In genomic region chr2:61238221-61238620, GRCh38 we compare ENCODE assay signal across 15 cellular contexts.
A peak's percentile ranks its signal among the peaks of the same experiment; 100 is the strongest.
DNase-seq lines count a peak whose midpoint lies in the region; ATAC-seq, FAIRE-seq and TF ChIP-seq lines count a peak whose summit lies in the region.
"Had no signal": no experiment of that assay in that cellular context is flagged by ENCODE, and none has a peak within 500 bp of the region (broad histone marks: within the 10 kb centered on the region; RNA-seq: fewer than 3 reads in every experiment).

No MANE protein-coding gene starts in this region.

- H3K4me3 ChIP-seq in naive thymus-derived CD4-positive, alpha-beta T cell (ENCODE audit: low read length): no peak overlapping the region
- H3K4me3 ChIP-seq: coronary artery, testis had no signal

- H3K27ac Mint-ChIP-seq in Calu3 (ENCODE audit: unreplicated experiment): peak overlapping the region; percentile 7
- peak overlapping the region; percentile 74 for H3K27ac Mint-ChIP-seq in activated T-helper 2 cell treated with anti-CD3 and anti-CD28 coated beads, Interferon-gamma antibody, Interleukin-2, Interleukin-4, amounts not matched to agents 10 μg/mL and 5 μg/mL and 100 μg/mL, durations not matched to agents 14 hours and 24 hours and 36 hours
- peak overlapping the region; percentile 13 to 94 (median 77) for H3K27ac Mint-ChIP-seq in naive thymus-derived CD4-positive, alpha-beta T cell

- no peak for TF ChIP-seq CTCF in Calu3 (IDR thresholded peaks at IDR 0.05; ENCODE audit: unreplicated experiment)

- no peaks in the 10 kb centered on the region for H3K9me3 ChIP-seq in naive thymus-derived CD4-positive, alpha-beta T cell (ENCODE audit: control insufficient read depth in 2 of 3, low read length in 3 of 3)
- H3K9me3 ChIP-seq: SK-N-SH, testis had no signal

- H3K27me3 ChIP-seq in naive thymus-derived CD4-positive, alpha-beta T cell (ENCODE audit: control insufficient read depth in 2 of 2, insufficient read depth in 2 of 2, low read length in 2 of 2): no peaks in the 10 kb centered on the region
- H3K27me3 ChIP-seq: testis had no signal

- peaks cover 0 to 32% (median 2%) of the 10 kb centered on the region in 3 experiments for H3K36me3 ChIP-seq in naive thymus-derived CD4-positive, alpha-beta T cell (ENCODE audit: control insufficient read depth in 2 of 3, insufficient read depth in 3 of 3, low read length in 3 of 3)

- no TSS peak for BruUV-seq in Calu3 (replicated peaks; lab: Mats Ljungman, UMichigan)

- ATAC-seq in naive thymus-derived CD4-positive, alpha-beta T cell: no peak
- ATAC-seq in GM18520 (IDR thresholded peaks at IDR 0.05; ENCODE audit: unreplicated experiment) (no peak), HG02852 (IDR thresholded peaks at IDR 0.05; ENCODE audit: unreplicated experiment) (no peak)
- ATAC-seq: Panc1 had no signal

- no peak overlapping the region for H3K4me3 Mint-ChIP-seq in Calu3 (ENCODE audit: low read depth, unreplicated experiment)
- H3K4me3 Mint-ChIP-seq in activated T-helper 2 cell treated with anti-CD3 and anti-CD28 coated beads, Interferon-gamma antibody, Interleukin-2, Interleukin-4, amounts not matched to agents 10 μg/mL and 5 μg/mL and 100 μg/mL, durations not matched to agents 14 hours and 24 hours and 36 hours (ENCODE audit: low read depth): peak overlapping the region; percentile 41
- H3K4me3 Mint-ChIP-seq in naive thymus-derived CD4-positive, alpha-beta T cell: peak overlapping the region in 4 of 10 donors; percentile 2 to 83 (median 21)

- FAIRE-seq in HTR-8/SVneo (lab: Jason Lieb, UNC): peak; percentile 4

- intact Hi-C loops in Calu3 (cut with micrococcal nuclease; ENCODE audit: unreplicated experiment): no loop called here
- intact Hi-C loops in activated T-helper 2 cell treated with anti-CD3 and anti-CD28 coated beads, Interferon-gamma antibody, Interleukin-2, Interleukin-4, amounts not matched to agents 10 μg/mL and 5 μg/mL and 100 μg/mL, durations not matched to agents 14 hours and 24 hours and 36 hours (cut with micrococcal nuclease): no loop called here
- intact Hi-C loops in naive thymus-derived CD4-positive, alpha-beta T cell (cut with micrococcal nuclease): no loop called here

- peaks cover 9 to 13% of the 10 kb centered on the region in 2 donors for H3K4me1 ChIP-seq in naive thymus-derived CD4-positive, alpha-beta T cell (ENCODE audit: control insufficient read depth in 2 of 2, insufficient read depth in 2 of 2, low read length in 2 of 2)
- H3K4me1 ChIP-seq: testis had no signal

- CTCF ChIA-PET in Calu3 (lab: Charles Lee): no interaction called here
- CTCF ChIA-PET in naive thymus-derived CD4-positive, alpha-beta T cell (lab: Charles Lee): interaction anchor here (0.7 kb wide), 1 partner anchor 103 kb away, joined by 3 read pairs; no protein-coding TSS in a partner anchor

- POLR2A ChIA-PET in naive thymus-derived CD4-positive, alpha-beta T cell (lab: Charles Lee): no interaction called here

- H3K27ac ChIP-seq in naive thymus-derived CD4-positive, alpha-beta T cell (ENCODE audit: low read depth, low read length): no peak overlapping the region
- H3K27ac ChIP-seq: coronary artery, testis had no signal

- no peaks in the 10 kb centered on the region for H3K27me3 Mint-ChIP-seq in Calu3 (ENCODE audit: unreplicated experiment)
- H3K27me3 Mint-ChIP-seq in activated T-helper 2 cell treated with anti-CD3 and anti-CD28 coated beads, Interferon-gamma antibody, Interleukin-2, Interleukin-4, amounts not matched to agents 10 μg/mL and 5 μg/mL and 100 μg/mL, durations not matched to agents 14 hours and 24 hours and 36 hours (ENCODE audit: low read depth): no peaks in the 10 kb centered on the region
- no peaks in the 10 kb centered on the region for H3K27me3 Mint-ChIP-seq in naive thymus-derived CD4-positive, alpha-beta T cell

- peaks cover 34% of the 10 kb centered on the region for H3K36me3 Mint-ChIP-seq in Calu3 (ENCODE audit: insufficient read depth, unreplicated experiment)
- peaks cover 51% of the 10 kb centered on the region for H3K36me3 Mint-ChIP-seq in activated T-helper 2 cell treated with anti-CD3 and anti-CD28 coated beads, Interferon-gamma antibody, Interleukin-2, Interleukin-4, amounts not matched to agents 10 μg/mL and 5 μg/mL and 100 μg/mL, durations not matched to agents 14 hours and 24 hours and 36 hours (ENCODE audit: low read depth)
- peaks cover 9 to 45% (median 30%) of the 10 kb centered on the region in 5 donors for H3K36me3 Mint-ChIP-seq in naive thymus-derived CD4-positive, alpha-beta T cell

- DNase-seq in Calu3 (no peak), HTR-8/SVneo (ENCODE audit: insufficient read length, low spot score) (no peak), NOMO-1 treated with dmso at 0.1 percent for 144 hours (lab: John Stamatoyannopoulos, UW; ENCODE audit: unreplicated experiment) (no peak)
- DNase-seq in activated T-helper 2 cell treated with anti-CD3 and anti-CD28 coated beads, Interferon-gamma antibody, Interleukin-2, Interleukin-4, amounts not matched to agents 10 μg/mL and 5 μg/mL and 100 μg/mL, durations not matched to agents 14 hours and 24 hours and 36 hours (ENCODE audit: low spot score): no peak
- DNase-seq in naive thymus-derived CD4-positive, alpha-beta T cell: no peak
- DNase-seq: GDM1, Karpas-422, NCI-H1417, NCI-H748 treated with DMSO at 0.1 percent for 48 hours, SK-N-SH, testis had no signal

- H3K4me1 Mint-ChIP-seq in Calu3 (ENCODE audit: low read depth, unreplicated experiment): peaks cover 16% of the 10 kb centered on the region
- H3K4me1 Mint-ChIP-seq in activated T-helper 2 cell treated with anti-CD3 and anti-CD28 coated beads, Interferon-gamma antibody, Interleukin-2, Interleukin-4, amounts not matched to agents 10 μg/mL and 5 μg/mL and 100 μg/mL, durations not matched to agents 14 hours and 24 hours and 36 hours (ENCODE audit: low read depth): peaks cover 28% of the 10 kb centered on the region
- H3K4me1 Mint-ChIP-seq in naive thymus-derived CD4-positive, alpha-beta T cell: peaks cover 11 to 26% (median 20%) of the 10 kb centered on the region in 7 donors

- no peaks in the 10 kb centered on the region for H3K9me3 Mint-ChIP-seq in Calu3 (ENCODE audit: low read depth, unreplicated experiment)
- no peaks in the 10 kb centered on the region for H3K9me3 Mint-ChIP-seq in activated T-helper 2 cell treated with anti-CD3 and anti-CD28 coated beads, Interferon-gamma antibody, Interleukin-2, Interleukin-4, amounts not matched to agents 10 μg/mL and 5 μg/mL and 100 μg/mL, durations not matched to agents 14 hours and 24 hours and 36 hours
- H3K9me3 Mint-ChIP-seq in naive thymus-derived CD4-positive, alpha-beta T cell: no peaks in the 10 kb centered on the region

Comparison
In these comparisons a context has a peak if more than half of its experiments do, and no peak if none do; other contexts are left out.
1. H3K27ac Mint-ChIP-seq: peak in every context shown above with its lines; median percentile 77 in naive thymus-derived CD4-positive, alpha-beta T cell; 74 in activated T-helper 2 cell treated with anti-CD3 and anti-CD28 coated beads, Interferon-gamma antibody, Interleukin-2, Interleukin-4, amounts not matched to agents 10 μg/mL and 5 μg/mL and 100 μg/mL, durations not matched to agents 14 hours and 24 hours and 36 hours; 7 in Calu3.